8 cellular contexts compared by ENCODE assay signal in genomic region chrX:11351375-11352295, GRCh38. TPM values are rescaled to one million over a fixed set of nuclear protein-coding genes. Genes with fewer than 3 reads are reported as not detected.
DNase-seq lines count a peak whose midpoint lies in the region; ATAC-seq, FAIRE-seq and TF ChIP-seq lines count a peak whose summit lies in the region.

No MANE protein-coding gene starts in this region.

- peak; percentile 21 for FAIRE-seq in GM19239 (lab: Jason Lieb, UNC)

- no peak overlapping the region for H3K4me3 ChIP-seq in fibroblast of pulmonary artery (replicated peaks; ENCODE audit: low read depth, low read length)

- no peaks in the 10 kb centered on the region for H3K9me3 Mint-ChIP-seq in stimulated activated naive B cell treated with anti-CD40 and anti-IgM and Interleukin-4, amounts not matched to agents 10 μg/mL and 1 μg/mL and 100 μg/mL, for 72 hours

- no peak overlapping the region for H3K4me3 Mint-ChIP-seq in stimulated activated naive B cell treated with anti-CD40 and anti-IgM and Interleukin-4, amounts not matched to agents 10 μg/mL and 1 μg/mL and 100 μg/mL, for 72 hours

- H3K4me1 ChIP-seq in foreskin keratinocyte = no peaks in the 10 kb centered on the region

- ATAC-seq in stimulated activated naive B cell treated with anti-CD40 and anti-IgM and Interleukin-4, amounts not matched to agents 10 μg/mL and 1 μg/mL and 100 μg/mL, for 72 hours (replicated peaks) = peak; percentile 31 to 44
- ATAC-seq in omental fat pad (ENCODE audit: low FRiP score) (no peak), GM19035 (IDR thresholded peaks at IDR 0.05; ENCODE audit: unreplicated experiment) (no peak), foreskin keratinocyte (no peak)

- no peaks in the 10 kb centered on the region for H3K27me3 ChIP-seq in foreskin keratinocyte

- peaks cover 9 to 12% of the 10 kb centered on the region in 2 donors for H3K4me1 Mint-ChIP-seq in stimulated activated naive B cell treated with anti-CD40 and anti-IgM and Interleukin-4, amounts not matched to agents 10 μg/mL and 1 μg/mL and 100 μg/mL, for 72 hours

- TF ChIP-seq CTCF in fibroblast of pulmonary artery (IDR thresholded peaks at IDR 0.05; ENCODE audit: low read length, missing control alignments) (no peak), omental fat pad (IDR thresholded peaks at IDR 0.05) (no peak), foreskin keratinocyte (conservative IDR thresholded peaks at IDR 0.05) (no peak)

- H3K27ac Mint-ChIP-seq in stimulated activated naive B cell treated with anti-CD40 and anti-IgM and Interleukin-4, amounts not matched to agents 10 μg/mL and 1 μg/mL and 100 μg/mL, for 72 hours = peak overlapping the region; percentile 47

- no peak overlapping the region for H3K27ac ChIP-seq in foreskin keratinocyte

- H3K27me3 Mint-ChIP-seq in stimulated activated naive B cell treated with anti-CD40 and anti-IgM and Interleukin-4, amounts not matched to agents 10 μg/mL and 1 μg/mL and 100 μg/mL, for 72 hours = no peaks in the 10 kb centered on the region

- no peaks in the 10 kb centered on the region for H3K36me3 Mint-ChIP-seq in stimulated activated naive B cell treated with anti-CD40 and anti-IgM and Interleukin-4, amounts not matched to agents 10 μg/mL and 1 μg/mL and 100 μg/mL, for 72 hours

- DNase-seq in GM19239 (ENCODE audit: insufficient read length, low spot score) (no peak), Kasumi-1 (lab: John Stamatoyannopoulos, UW) (peak; percentile 2 to 4), fibroblast of pulmonary artery (ENCODE audit: low read depth) (peak; percentile 82), omental fat pad (ENCODE audit: low spot score) (no peak), foreskin keratinocyte (no peak)
- DNase-seq in stimulated activated naive B cell treated with anti-CD40 and anti-IgM and Interleukin-4, amounts not matched to agents 10 μg/mL and 1 μg/mL and 100 μg/mL, for 72 hours = no peak
- DNase-seq in activated CD4-positive, CD25-positive, alpha-beta regulatory T cell treated with anti-CD3 and anti-CD28 coated beads, Interleukin-2, amount 50 U/mL, for 72 hours = no peak

RNA-seq across cellular contexts. Expression of gene AMELX, which starts 58.4 kb away (rescaled TPM):
- total RNA-seq in omental fat pad (not detected), foreskin keratinocyte (not detected in 2 replicates)
- not detected in 2 replicates for polyA plus RNA-seq in foreskin keratinocyte

Comparison
In these comparisons a context has a peak if more than half of its experiments do, and no peak if none do; other contexts are left out.
1. DNase-seq: peak in Kasumi-1 (2 of 2) and fibroblast of pulmonary artery (single experiment); none in GM19239 (single experiment), stimulated activated naive B cell treated with anti-CD40 and anti-IgM and Interleukin-4, amounts not matched to agents 10 μg/mL and 1 μg/mL and 100 μg/mL, for 72 hours (single experiment), omental fat pad (single experiment), foreskin keratinocyte (0 of 2) and activated CD4-positive, CD25-positive, alpha-beta regulatory T cell treated with anti-CD3 and anti-CD28 coated beads, Interleukin-2, amount 50 U/mL, for 72 hours (single experiment).
2. ATAC-seq: peak in stimulated activated naive B cell treated with anti-CD40 and anti-IgM and Interleukin-4, amounts not matched to agents 10 μg/mL and 1 μg/mL and 100 μg/mL, for 72 hours (2 of 2); none in omental fat pad (single experiment), GM19035 (single experiment) and foreskin keratinocyte (single experiment).